In the genomic region with DNA sequence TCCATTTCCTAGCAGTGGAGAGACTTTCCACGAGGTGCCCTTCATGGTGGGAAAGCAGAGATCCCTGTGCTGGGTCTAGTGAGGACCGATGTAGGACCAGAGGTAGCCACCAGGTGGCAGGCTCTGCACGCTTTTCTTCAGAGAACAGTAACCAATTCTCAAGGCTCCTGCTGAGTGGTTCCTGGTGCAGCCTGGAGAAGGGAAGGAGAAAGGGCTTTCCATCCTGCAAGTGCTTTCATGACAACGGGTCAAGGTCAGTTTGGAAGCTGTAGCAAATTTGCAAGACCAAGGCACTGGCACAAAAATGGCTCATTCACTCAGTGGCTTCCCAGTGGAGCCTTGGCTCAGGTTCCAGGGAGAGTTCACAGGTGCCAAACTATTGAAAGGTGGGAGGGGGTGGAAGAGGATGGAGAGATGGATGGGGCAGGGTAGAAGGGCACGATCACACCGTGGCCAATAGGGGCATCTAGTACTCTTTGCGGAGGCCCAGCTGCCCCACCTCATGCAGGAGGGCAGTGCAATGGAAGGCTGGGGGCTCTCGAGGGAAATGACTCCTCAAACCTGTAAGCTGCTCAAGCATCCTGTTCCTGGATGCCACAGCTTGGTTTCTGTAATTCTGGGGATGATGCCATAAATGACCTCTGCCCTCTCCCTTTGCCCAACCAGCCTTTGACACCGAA, we compare ENCODE assay signal across 8 cellular contexts. TPM values are rescaled to one million over a fixed set of nuclear protein-coding genes. Genes with fewer than 3 reads are reported as not detected.
DNase-seq lines count a peak whose midpoint lies in the region; ATAC-seq, FAIRE-seq and TF ChIP-seq lines count a peak whose summit lies in the region.

No MANE protein-coding gene starts in this region.

- no peaks in the 10 kb centered on the region for H3K27me3 ChIP-seq in heart right ventricle

- peaks cover 0 to 8% (median 0%) of the 10 kb centered on the region in 9 donors for H3K4me1 ChIP-seq in heart right ventricle

- no peaks in the 10 kb centered on the region for H3K9me3 Mint-ChIP-seq in activated naive CD8-positive, alpha-beta T cell treated with anti-CD3 and anti-CD28 coated beads for 36 hours

- no peak overlapping the region for H3K27ac ChIP-seq in heart right ventricle

- peak; percentile 64 to 93 (median 89) for TF ChIP-seq CTCF in heart right ventricle (IDR thresholded peaks at IDR 0.05)

- H3K4me3 Mint-ChIP-seq in activated naive CD8-positive, alpha-beta T cell treated with anti-CD3 and anti-CD28 coated beads for 36 hours, result no peak overlapping the region

- peak; percentile 45 to 79 (median 72) for ATAC-seq in heart right ventricle
- ATAC-seq in GM19324 (IDR thresholded peaks at IDR 0.05; ENCODE audit: low FRiP score, unreplicated experiment), result no peak

- H3K4me3 ChIP-seq in heart right ventricle, result no peak overlapping the region

- H3K4me1 Mint-ChIP-seq in activated naive CD8-positive, alpha-beta T cell treated with anti-CD3 and anti-CD28 coated beads for 36 hours, result no peaks in the 10 kb centered on the region

- 37 to 38% methylated on average over 9 of the region's 9 CpGs for WGBS in heart right ventricle, 2 donors

- H3K27me3 Mint-ChIP-seq in activated naive CD8-positive, alpha-beta T cell treated with anti-CD3 and anti-CD28 coated beads for 36 hours, result peaks cover 6% of the 10 kb centered on the region

- no peaks in the 10 kb centered on the region for H3K9me3 ChIP-seq in heart right ventricle

- H3K27ac Mint-ChIP-seq in activated naive CD8-positive, alpha-beta T cell treated with anti-CD3 and anti-CD28 coated beads for 36 hours, result no peak overlapping the region

- DNase-seq in A172 (ENCODE audit: low spot score) (peak; percentile 51), GM12892 (ENCODE audit: insufficient read length) (peak; percentile 72), LoVo (ENCODE audit: low spot score) (peak; percentile 32), SKM-1 (lab: John Stamatoyannopoulos, UW; ENCODE audit: unreplicated experiment) (peak; percentile 24), heart right ventricle (peak; percentile 63 to 70), putamen (ENCODE audit: low spot score) (peak; percentile 35)
- peak; percentile 39 for DNase-seq in activated naive CD8-positive, alpha-beta T cell treated with anti-CD3 and anti-CD28 coated beads for 36 hours

- peak; percentile 91 for FAIRE-seq in GM12892 (lab: Jason Lieb, UNC)

- intact Hi-C loops in heart right ventricle (cut with DNase I), result loop anchor here in 3 of 10 donors (5.0 to 10.0 kb wide), 3 partner anchors 957 to 1677 kb away; no protein-coding TSS in a partner anchor

- H3K36me3 Mint-ChIP-seq in activated naive CD8-positive, alpha-beta T cell treated with anti-CD3 and anti-CD28 coated beads for 36 hours, result no peaks in the 10 kb centered on the region

- TF ChIP-seq POLR2A in GM12892 (IDR thresholded peaks at IDR 0.05; ENCODE audit: low read depth, low read length), result no peak

- H3K36me3 ChIP-seq in heart right ventricle, result no peaks in the 10 kb centered on the region

RNA-seq across cellular contexts. Expression of a gene that starts 25.5 kb away (rescaled TPM):
- total RNA-seq in A172 (2014; rRNA removed; shearing (Covaris generic)), result not detected in 2 replicates
- polyA plus RNA-seq in GM12892 (2012; ENCODE audit: missing spikeins), result not detected
- total RNA-seq in activated naive CD8-positive, alpha-beta T cell treated with anti-CD3 and anti-CD28 coated beads for 36 hours, result not detected
- total RNA-seq in heart right ventricle, result not detected
- not detected for polyA plus RNA-seq in heart right ventricle

RNA-seq across cellular contexts. Expression of a gene that starts 33.8 kb away (rescaled TPM):
- not detected in 2 replicates for total RNA-seq in A172 (2014; rRNA removed; shearing (Covaris generic))
- not detected for polyA plus RNA-seq in GM12892 (2012; ENCODE audit: missing spikeins)
- total RNA-seq in activated naive CD8-positive, alpha-beta T cell treated with anti-CD3 and anti-CD28 coated beads for 36 hours, result not detected
- under 1 TPM in 4 of 10 donors, not detected in 6; 0.13 to 0.39 (median 0.17) TPM for total RNA-seq in heart right ventricle
- under 1 TPM; 0.20 to 0.37 TPM for polyA plus RNA-seq in heart right ventricle
